2 cellular contexts compared by ENCODE assay signal in genomic region chr4:173526034-173526482, GRCh38.
TF ChIP-seq lines count a peak whose summit lies in the region.

No MANE protein-coding gene starts in this region.

TF ChIP-seq in liver, 16 proteins besides CTCF, POLR2A, EP300 and RAD21:
- no peak for TF ChIP-seq RXRA (IDR thresholded peaks at IDR 0.05)
- TF ChIP-seq, protein P1, sequence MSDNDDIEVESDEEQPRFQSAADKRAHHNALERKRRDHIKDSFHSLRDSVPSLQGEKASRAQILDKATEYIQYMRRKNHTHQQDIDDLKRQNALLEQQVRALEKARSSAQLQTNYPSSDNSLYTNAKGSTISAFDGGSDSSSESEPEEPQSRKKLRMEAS (IDR thresholded peaks at IDR 0.05), result no peak
- no peak for TF ChIP-seq EGR1 (IDR thresholded peaks at IDR 0.05; ENCODE audit: low read depth in 2 of 2)
- no peak for TF ChIP-seq NR2F2 (IDR thresholded peaks at IDR 0.05)
- TF ChIP-seq YY1 (IDR thresholded peaks at IDR 0.05), result no peak
- no peak for TF ChIP-seq HNF4G (IDR thresholded peaks at IDR 0.05)
- TF ChIP-seq SP1 (IDR thresholded peaks at IDR 0.05), result no peak
- TF ChIP-seq, protein P2, sequence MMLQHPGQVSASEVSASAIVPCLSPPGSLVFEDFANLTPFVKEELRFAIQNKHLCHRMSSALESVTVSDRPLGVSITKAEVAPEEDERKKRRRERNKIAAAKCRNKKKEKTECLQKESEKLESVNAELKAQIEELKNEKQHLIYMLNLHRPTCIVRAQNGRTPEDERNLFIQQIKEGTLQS (IDR thresholded peaks at IDR 0.05), result no peak
- no peak for TF ChIP-seq REST (IDR thresholded peaks at IDR 0.05)
- no peak for TF ChIP-seq TAF1 (conservative IDR thresholded peaks at IDR 0.05)
- no peak for TF ChIP-seq FOXA2 (IDR thresholded peaks at IDR 0.05)
- no peak for TF ChIP-seq GABPA (IDR thresholded peaks at IDR 0.05 in 1 of 2, conservative IDR thresholded peaks at IDR 0.05 in 1 of 2)
- no peak for TF ChIP-seq FOXA1 (IDR thresholded peaks at IDR 0.05)
- no peak for TF ChIP-seq ZBTB33 (IDR thresholded peaks at IDR 0.05)
- TF ChIP-seq HNF4A (conservative IDR thresholded peaks at IDR 0.05), result no peak
- no peak for TF ChIP-seq JUND (IDR thresholded peaks at IDR 0.05)

TF ChIP-seq in HepG2, 621 proteins besides CTCF, POLR2A, EP300 and RAD21:
- TF ChIP-seq, protein P3, sequence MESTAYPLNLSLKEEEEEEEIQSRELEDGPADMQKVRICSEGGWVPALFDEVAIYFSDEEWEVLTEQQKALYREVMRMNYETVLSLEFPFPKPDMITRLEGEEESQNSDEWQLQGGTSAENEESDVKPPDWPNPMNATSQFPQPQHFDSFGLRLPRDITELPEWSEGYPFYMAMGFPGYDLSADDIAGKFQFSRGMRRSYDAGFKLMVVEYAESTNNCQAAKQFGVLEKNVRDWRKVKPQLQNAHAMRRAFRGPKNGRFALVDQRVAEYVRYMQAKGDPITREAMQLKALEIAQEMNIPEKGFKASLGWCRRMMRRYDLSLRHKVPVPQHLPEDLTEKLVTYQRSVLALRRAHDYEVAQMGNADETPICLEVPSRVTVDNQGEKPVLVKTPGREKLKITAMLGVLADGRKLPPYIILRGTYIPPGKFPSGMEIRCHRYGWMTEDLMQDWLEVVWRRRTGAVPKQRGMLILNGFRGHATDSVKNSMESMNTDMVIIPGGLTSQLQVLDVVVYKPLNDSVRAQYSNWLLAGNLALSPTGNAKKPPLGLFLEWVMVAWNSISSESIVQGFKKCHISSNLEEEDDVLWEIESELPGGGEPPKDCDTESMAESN (CRISPR knock-in tag; conservative IDR thresholded peaks at IDR 0.05), result no peak
- TF ChIP-seq, protein P4, sequence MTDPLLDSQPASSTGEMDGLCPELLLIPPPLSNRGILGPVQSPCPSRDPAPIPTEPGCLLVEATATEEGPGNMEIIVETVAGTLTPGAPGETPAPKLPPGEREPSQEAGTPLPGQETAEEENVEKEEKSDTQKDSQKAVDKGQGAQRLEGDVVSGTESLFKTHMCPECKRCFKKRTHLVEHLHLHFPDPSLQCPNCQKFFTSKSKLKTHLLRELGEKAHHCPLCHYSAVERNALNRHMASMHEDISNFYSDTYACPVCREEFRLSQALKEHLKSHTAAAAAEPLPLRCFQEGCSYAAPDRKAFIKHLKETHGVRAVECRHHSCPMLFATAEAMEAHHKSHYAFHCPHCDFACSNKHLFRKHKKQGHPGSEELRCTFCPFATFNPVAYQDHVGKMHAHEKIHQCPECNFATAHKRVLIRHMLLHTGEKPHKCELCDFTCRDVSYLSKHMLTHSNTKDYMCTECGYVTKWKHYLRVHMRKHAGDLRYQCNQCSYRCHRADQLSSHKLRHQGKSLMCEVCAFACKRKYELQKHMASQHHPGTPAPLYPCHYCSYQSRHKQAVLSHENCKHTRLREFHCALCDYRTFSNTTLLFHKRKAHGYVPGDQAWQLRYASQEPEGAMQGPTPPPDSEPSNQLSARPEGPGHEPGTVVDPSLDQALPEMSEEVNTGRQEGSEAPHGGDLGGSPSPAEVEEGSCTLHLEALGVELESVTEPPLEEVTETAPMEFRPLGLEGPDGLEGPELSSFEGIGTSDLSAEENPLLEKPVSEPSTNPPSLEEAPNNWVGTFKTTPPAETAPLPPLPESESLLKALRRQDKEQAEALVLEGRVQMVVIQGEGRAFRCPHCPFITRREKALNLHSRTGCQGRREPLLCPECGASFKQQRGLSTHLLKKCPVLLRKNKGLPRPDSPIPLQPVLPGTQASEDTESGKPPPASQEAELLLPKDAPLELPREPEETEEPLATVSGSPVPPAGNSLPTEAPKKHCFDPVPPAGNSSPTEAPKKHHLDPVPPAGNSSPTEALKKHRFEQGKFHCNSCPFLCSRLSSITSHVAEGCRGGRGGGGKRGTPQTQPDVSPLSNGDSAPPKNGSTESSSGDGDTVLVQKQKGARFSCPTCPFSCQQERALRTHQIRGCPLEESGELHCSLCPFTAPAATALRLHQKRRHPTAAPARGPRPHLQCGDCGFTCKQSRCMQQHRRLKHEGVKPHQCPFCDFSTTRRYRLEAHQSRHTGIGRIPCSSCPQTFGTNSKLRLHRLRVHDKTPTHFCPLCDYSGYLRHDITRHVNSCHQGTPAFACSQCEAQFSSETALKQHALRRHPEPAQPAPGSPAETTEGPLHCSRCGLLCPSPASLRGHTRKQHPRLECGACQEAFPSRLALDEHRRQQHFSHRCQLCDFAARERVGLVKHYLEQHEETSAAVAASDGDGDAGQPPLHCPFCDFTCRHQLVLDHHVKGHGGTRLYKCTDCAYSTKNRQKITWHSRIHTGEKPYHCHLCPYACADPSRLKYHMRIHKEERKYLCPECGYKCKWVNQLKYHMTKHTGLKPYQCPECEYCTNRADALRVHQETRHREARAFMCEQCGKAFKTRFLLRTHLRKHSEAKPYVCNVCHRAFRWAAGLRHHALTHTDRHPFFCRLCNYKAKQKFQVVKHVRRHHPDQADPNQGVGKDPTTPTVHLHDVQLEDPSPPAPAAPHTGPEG (CRISPR knock-in tag; IDR thresholded peaks at IDR 0.05), result no peak
